Comparison of ENCODE assay signal across 1 cellular context in genomic region chr15:63052128-63052826, GRCh38.
TF ChIP-seq lines count a peak whose summit lies in the region.

No MANE protein-coding gene starts in this region.

TF ChIP-seq in WTC11, 78 proteins besides CTCF, POLR2A, EP300 and RAD21 (continued from another document):
- TF ChIP-seq ZNF425 (CRISPR knock-in tag; conservative IDR thresholded peaks at IDR 0.05) (peak; percentile 68; the same call in 1 of the 2 replicates), GABPB1 (CRISPR knock-in tag; IDR thresholded peaks at IDR 0.05) (no peak), GTF2I (CRISPR knock-in tag; conservative IDR thresholded peaks at IDR 0.05) (no peak), NR3C1 (CRISPR knock-in tag; conservative IDR thresholded peaks at IDR 0.05; ENCODE audit: low read depth) (no peak), AR (CRISPR knock-in tag; IDR thresholded peaks at IDR 0.05) (0 out of 2 replicates have a peak, but pooled peaks have one; percentile 7), ZSCAN18 (CRISPR knock-in tag; IDR thresholded peaks at IDR 0.05) (no peak), TCF7 (CRISPR knock-in tag; IDR thresholded peaks at IDR 0.05; ENCODE audit: low read depth) (no peak)
